Comparison of ENCODE assay signal across 13 cellular contexts in the genomic region with DNA sequence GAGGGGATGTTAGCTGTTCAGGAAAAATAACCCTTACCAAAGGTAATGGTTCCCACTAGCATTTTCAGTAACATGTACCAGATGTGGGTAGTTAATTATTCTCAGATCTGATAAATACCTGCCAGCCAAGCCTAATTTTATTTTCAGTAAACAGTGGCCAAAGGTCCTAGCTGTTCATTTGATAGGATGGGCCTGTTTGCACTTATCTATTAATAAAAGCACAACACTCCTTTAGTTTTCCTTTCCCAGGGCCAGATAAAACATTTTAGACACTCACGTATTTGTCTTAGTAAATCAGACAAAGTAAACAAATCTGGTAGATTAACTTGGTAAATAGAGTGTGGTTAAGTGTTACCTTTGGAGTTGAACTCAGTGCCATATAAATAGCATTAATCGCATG.
DNase-seq lines count a peak whose midpoint lies in the region; ATAC-seq, FAIRE-seq and TF ChIP-seq lines count a peak whose summit lies in the region.
"Had no signal": no experiment of that assay in that cellular context is flagged by ENCODE, and none has a peak within 500 bp of the region (broad histone marks: within the 10 kb centered on the region; RNA-seq: fewer than 3 reads in every experiment).

No MANE protein-coding gene starts in this region.

- no peak overlapping the region for H3K4me3 ChIP-seq in colonic mucosa
- H3K4me3 ChIP-seq in muscle layer of colon (ENCODE audit: low read depth in 1 of 2, low read length in 2 of 2) = no peak overlapping the region

- H3K9me3 ChIP-seq in colonic mucosa (no peaks in the 10 kb centered on the region), muscle layer of colon (ENCODE audit: low read length) (no peaks in the 10 kb centered on the region)

- H3K9ac ChIP-seq in colonic mucosa (ENCODE audit: low read depth in 2 of 2, low read length in 2 of 2) (no peak overlapping the region), muscle layer of colon (ENCODE audit: low read length) (no peak overlapping the region)
- H3K9ac ChIP-seq: KMS-11 had no signal

- H3K27ac ChIP-seq in colonic mucosa (peak overlapping the region; percentile 36), muscle layer of colon (ENCODE audit: low read depth, low read length) (peak overlapping the region; percentile 69)
- H3K27ac ChIP-seq: KMS-11 had no signal

- ATAC-seq in GM18498 (IDR thresholded peaks at IDR 0.05; ENCODE audit: unreplicated experiment) (no peak), left cardiac atrium (no peak)

- intact Hi-C loops in colonic mucosa (cut with DNase I) = no loop called here
- intact Hi-C loops in left cardiac atrium (cut with DNase I) = no loop called here

- no peaks in the 10 kb centered on the region for H3K4me1 ChIP-seq in colonic mucosa
- H3K4me1 ChIP-seq in muscle layer of colon (ENCODE audit: insufficient read depth, low read length) = peaks cover 81% of the 10 kb centered on the region

- H3K36me3 ChIP-seq in colonic mucosa (no peaks in the 10 kb centered on the region), muscle layer of colon (ENCODE audit: insufficient read depth, low read length) (no peaks in the 10 kb centered on the region)

- DNase-seq in NCI-H748 (lab: John Stamatoyannopoulos, UW; ENCODE audit: unreplicated experiment) (peak; percentile 65), NCI-H748 treated with DMSO at 0.1 percent for 48 hours (lab: John Stamatoyannopoulos, UW) (no peak), colonic mucosa (no peak), urothelium cell line (ENCODE audit: low spot score) (no peak), hepatic stellate cell (ENCODE audit: low spot score) (no peak), left cardiac atrium (no peak)
- DNase-seq: amygdala, COR-L47, NCI-H2107, T-helper 2 cell had no signal

- H3K27me3 ChIP-seq in colonic mucosa (no peaks in the 10 kb centered on the region), muscle layer of colon (ENCODE audit: control insufficient read depth in 1 of 2, insufficient read depth in 2 of 2, low read length in 2 of 2) (no peaks in the 10 kb centered on the region)

- TF ChIP-seq CTCF in colonic mucosa (IDR thresholded peaks at IDR 0.05) = no peak

- peak; percentile 85 for FAIRE-seq in urothelium cell line (lab: Jason Lieb, UNC)
